ENCODE assay signal across 7 cellular contexts in the genomic region with DNA sequence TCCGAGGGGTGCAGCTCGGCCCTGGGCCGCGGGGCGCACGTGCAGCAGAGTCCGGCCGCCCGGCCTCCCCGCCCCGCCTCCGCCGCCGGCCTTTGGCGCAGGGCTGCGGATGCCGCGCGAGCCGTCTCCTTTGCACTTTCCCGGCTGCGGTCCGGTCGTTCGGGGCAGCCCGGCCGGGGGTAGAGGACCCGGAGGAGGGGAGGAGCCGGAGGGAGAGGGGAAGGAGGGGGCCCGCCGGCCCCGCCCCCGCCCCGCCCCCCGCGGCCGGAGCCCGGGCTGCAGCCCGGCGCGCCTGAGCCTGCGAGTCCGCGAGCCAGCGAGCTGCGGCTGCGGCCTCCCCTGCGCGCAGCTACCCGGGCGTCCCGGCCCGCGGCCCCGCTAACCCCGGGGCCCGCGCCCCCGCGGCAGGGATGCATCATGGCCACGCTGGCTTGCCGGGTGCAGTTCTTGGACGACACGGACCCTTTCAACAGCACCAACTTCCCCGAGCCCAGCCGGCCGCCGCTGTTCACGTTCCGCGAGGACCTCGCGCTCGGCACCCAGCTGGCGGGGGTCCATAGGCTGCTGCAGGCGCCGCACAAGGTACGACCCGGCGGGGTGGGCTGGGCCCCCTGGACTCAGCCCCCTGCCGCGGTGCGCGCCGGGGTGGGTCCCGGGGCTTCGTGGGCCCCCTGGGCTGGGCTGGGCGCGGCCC. TPM values are rescaled to one million over a fixed set of nuclear protein-coding genes. Genes with fewer than 3 reads are reported as not detected.
DNase-seq lines count a peak whose midpoint lies in the region; ATAC-seq and TF ChIP-seq lines count a peak whose summit lies in the region.

A gene (plus strand): TSS at position 295 of the 694 bp plus-strand sequence. CDS start 123 bp downstream, at position 418.

- no peak for TF ChIP-seq CTCF in GM06990 (IDR thresholded peaks at IDR 0.05; ENCODE audit: insufficient read depth, low read length, poor library complexity, severe bottlenecking)
- no peak for TF ChIP-seq CTCF in cardiac muscle cell (IDR thresholded peaks at IDR 0.05; ENCODE audit: low read depth, low read length)
- no peak for TF ChIP-seq CTCF in omental fat pad (IDR thresholded peaks at IDR 0.05)

- ATAC-seq in GM21576 (IDR thresholded peaks at IDR 0.05; ENCODE audit: unreplicated experiment) (peak; percentile 38), omental fat pad (ENCODE audit: low FRiP score) (peak; percentile 68)

- DNase-seq in GM06990 (ENCODE audit: extremely low read depth, insufficient read length) (peak; percentile 61), KBM-7 (peak; percentile 14), cardiac muscle cell (ENCODE audit: low read depth in 1 of 2, low spot score in 1 of 2) (peak; percentile 88 to 92), omental fat pad (ENCODE audit: low spot score) (no peak), AML-193 (lab: John Stamatoyannopoulos, UW) (no peak)

- H3K36me3 ChIP-seq in GM06990 (ENCODE audit: control insufficient read depth, insufficient read depth, low read length) (no peaks in the 10 kb centered on the region), cardiac muscle cell (no peaks in the 10 kb centered on the region)

- H3K27me3 ChIP-seq in GM06990 (replicated peaks; ENCODE audit: control insufficient read depth, insufficient read depth, low read length), result no peaks in the 10 kb centered on the region
- peaks cover 5% of the 10 kb centered on the region for H3K27me3 ChIP-seq in cardiac muscle cell

- H3K4me3 ChIP-seq in GM06990 (replicated peaks; ENCODE audit: low read depth, low read length) (peak within 1 kb of the TSS; percentile 75), cardiac muscle cell (peak within 1 kb of the TSS; percentile 71)

- no peaks in the 10 kb centered on the region for H3K9me3 ChIP-seq in cardiac muscle cell (ENCODE audit: low read depth)

- H3K27ac ChIP-seq in cardiac muscle cell, result peak within 1 kb of the TSS; percentile 82

- peaks cover 19% of the 10 kb centered on the region for H3K27me3 Mint-ChIP-seq in activated naive CD8-positive, alpha-beta T cell

- H3K4me1 ChIP-seq in cardiac muscle cell (ENCODE audit: low read depth), result peaks cover 33% of the 10 kb centered on the region

- in situ Hi-C loops in KBM-7 (cut with MboI; ENCODE audit: low pct_unique_long_range_greater_than_20kb, low sequenced_read_pairs), result loop anchor here (25.0 kb wide), 1 partner anchor 535 kb away; no protein-coding TSS in a partner anchor

- H3K4me3 Mint-ChIP-seq in activated naive CD8-positive, alpha-beta T cell, result peak within 1 kb of the TSS; percentile 42

- no peaks in the 10 kb centered on the region for H3K36me3 Mint-ChIP-seq in activated naive CD8-positive, alpha-beta T cell

- H3K27ac Mint-ChIP-seq in activated naive CD8-positive, alpha-beta T cell, result no peak within 1 kb of the TSS

- no peaks in the 10 kb centered on the region for H3K4me1 Mint-ChIP-seq in activated naive CD8-positive, alpha-beta T cell (ENCODE audit: low read depth)

- H3K9me3 Mint-ChIP-seq in activated naive CD8-positive, alpha-beta T cell (ENCODE audit: low read depth), result no peaks in the 10 kb centered on the region

RNA-seq across cellular contexts. Expression of the gene that starts here (rescaled TPM):
- 262 and 347 TPM in 2 replicates for total RNA-seq in cardiac muscle cell
- 127 and 129 TPM in 2 replicates for polyA plus RNA-seq in cardiac muscle cell
- total RNA-seq in omental fat pad, result 1 to 10 TPM in 3 of 4 donors, under 1 TPM in 1; 0.96 to 3.8 (median 2.3) TPM

Comparison
In these comparisons a context has a peak if more than half of its experiments do, and no peak if none do; other contexts are left out.
1. RNA of the gene that starts here (total RNA-seq): 262 to 347 TPM in cardiac muscle cell; 0.96 to 3.8 TPM in omental fat pad; every median in the first group is over 10 times any median in the second.
2. DNase-seq: peak in GM06990 (single experiment), KBM-7 (single experiment) and cardiac muscle cell (2 of 2); none in omental fat pad (single experiment) and AML-193 (0 of 2).